In genomic region chr10:97991875-97992274, GRCh38 we compare ENCODE assay signal across 1 cellular context.
TF ChIP-seq lines count a peak whose summit lies in the region.

No MANE protein-coding gene starts in this region.

TF ChIP-seq in GM12878, 131 proteins besides CTCF, POLR2A, EP300 and RAD21 (continued from another document):
- no peak for TF ChIP-seq E2F8 (IDR thresholded peaks at IDR 0.05; ENCODE audit: low read depth, partially characterized antibody)
- TF ChIP-seq ZBTB4 (CRISPR knock-in tag; IDR thresholded peaks at IDR 0.05): no peak
- no peak for TF ChIP-seq NBN (IDR thresholded peaks at IDR 0.05)
